1 cellular context compared by ENCODE assay signal in the genomic region with DNA sequence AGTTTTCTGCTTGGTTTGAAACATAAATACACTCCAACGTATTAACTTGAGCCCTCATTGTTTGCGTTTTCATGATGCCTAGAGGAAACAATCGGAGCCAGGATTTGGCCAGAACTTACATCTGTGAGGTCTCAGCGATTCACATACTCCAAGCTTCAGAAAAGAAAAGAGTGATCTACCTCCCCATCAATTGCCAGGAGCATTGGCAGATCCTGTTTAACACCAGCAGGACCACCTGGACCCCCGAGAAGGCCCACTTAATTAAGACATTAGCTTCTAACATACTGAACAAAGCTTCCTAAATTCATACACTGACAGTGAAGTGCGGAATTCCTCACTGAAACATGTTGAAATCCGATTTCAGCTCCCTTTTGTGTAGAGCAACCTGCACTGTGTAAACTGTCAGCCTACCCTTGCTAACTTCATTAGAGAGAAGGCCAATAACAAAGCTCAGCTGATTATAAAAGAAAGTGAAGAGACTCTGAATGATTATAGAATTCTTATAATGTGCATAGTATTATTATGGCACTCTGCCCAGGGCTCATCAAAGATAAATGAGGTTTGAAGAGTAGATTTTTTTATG.
TF ChIP-seq lines count a peak whose summit lies in the region.

No MANE protein-coding gene starts in this region.

TF ChIP-seq in IMR-90, 13 proteins besides CTCF, POLR2A, EP300 and RAD21:
- TF ChIP-seq RCOR1 (IDR thresholded peaks at IDR 0.05; ENCODE audit: insufficient replicate concordance, low read length), result no peak
- no peak for TF ChIP-seq MAZ (IDR thresholded peaks at IDR 0.05; ENCODE audit: borderline replicate concordance, low read depth, low read length)
- TF ChIP-seq, protein P1, sequence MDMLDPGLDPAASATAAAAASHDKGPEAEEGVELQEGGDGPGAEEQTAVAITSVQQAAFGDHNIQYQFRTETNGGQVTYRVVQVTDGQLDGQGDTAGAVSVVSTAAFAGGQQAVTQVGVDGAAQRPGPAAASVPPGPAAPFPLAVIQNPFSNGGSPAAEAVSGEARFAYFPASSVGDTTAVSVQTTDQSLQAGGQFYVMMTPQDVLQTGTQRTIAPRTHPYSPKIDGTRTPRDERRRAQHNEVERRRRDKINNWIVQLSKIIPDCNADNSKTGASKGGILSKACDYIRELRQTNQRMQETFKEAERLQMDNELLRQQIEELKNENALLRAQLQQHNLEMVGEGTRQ (IDR thresholded peaks at IDR 0.05; ENCODE audit: low read depth, low read length), result no peak
- TF ChIP-seq SMC3 (IDR thresholded peaks at IDR 0.05; ENCODE audit: low read depth, low read length), result no peak
- no peak for TF ChIP-seq FOS (IDR thresholded peaks at IDR 0.05; ENCODE audit: low read depth, low read length)
- no peak for TF ChIP-seq MAFK (IDR thresholded peaks at IDR 0.05; ENCODE audit: low read depth, low read length)
- TF ChIP-seq CEBPB (IDR thresholded peaks at IDR 0.05; ENCODE audit: low read depth, low read length), result no peak
- TF ChIP-seq MXI1 (IDR thresholded peaks at IDR 0.05; ENCODE audit: borderline replicate concordance, low read depth, low read length), result no peak
- TF ChIP-seq, protein P2, sequence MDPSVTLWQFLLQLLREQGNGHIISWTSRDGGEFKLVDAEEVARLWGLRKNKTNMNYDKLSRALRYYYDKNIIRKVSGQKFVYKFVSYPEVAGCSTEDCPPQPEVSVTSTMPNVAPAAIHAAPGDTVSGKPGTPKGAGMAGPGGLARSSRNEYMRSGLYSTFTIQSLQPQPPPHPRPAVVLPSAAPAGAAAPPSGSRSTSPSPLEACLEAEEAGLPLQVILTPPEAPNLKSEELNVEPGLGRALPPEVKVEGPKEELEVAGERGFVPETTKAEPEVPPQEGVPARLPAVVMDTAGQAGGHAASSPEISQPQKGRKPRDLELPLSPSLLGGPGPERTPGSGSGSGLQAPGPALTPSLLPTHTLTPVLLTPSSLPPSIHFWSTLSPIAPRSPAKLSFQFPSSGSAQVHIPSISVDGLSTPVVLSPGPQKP (IDR thresholded peaks at IDR 0.05; ENCODE audit: borderline replicate concordance, low read depth, low read length), result no peak
- no peak for TF ChIP-seq BHLHE40 (IDR thresholded peaks at IDR 0.05; ENCODE audit: low read depth, low read length)
- no peak for TF ChIP-seq NFE2L2 (IDR thresholded peaks at IDR 0.05; ENCODE audit: low read depth, low read length)
- TF ChIP-seq CHD1 (IDR thresholded peaks at IDR 0.05; ENCODE audit: low read depth, low read length), result no peak
- TF ChIP-seq RFX5 (IDR thresholded peaks at IDR 0.05; ENCODE audit: low read depth, low read length), result no peak
TF ChIP-seq in IMR-90: peak in this region for 0.
